Comparison of ENCODE assay signal across 21 cellular contexts in the genomic region with DNA sequence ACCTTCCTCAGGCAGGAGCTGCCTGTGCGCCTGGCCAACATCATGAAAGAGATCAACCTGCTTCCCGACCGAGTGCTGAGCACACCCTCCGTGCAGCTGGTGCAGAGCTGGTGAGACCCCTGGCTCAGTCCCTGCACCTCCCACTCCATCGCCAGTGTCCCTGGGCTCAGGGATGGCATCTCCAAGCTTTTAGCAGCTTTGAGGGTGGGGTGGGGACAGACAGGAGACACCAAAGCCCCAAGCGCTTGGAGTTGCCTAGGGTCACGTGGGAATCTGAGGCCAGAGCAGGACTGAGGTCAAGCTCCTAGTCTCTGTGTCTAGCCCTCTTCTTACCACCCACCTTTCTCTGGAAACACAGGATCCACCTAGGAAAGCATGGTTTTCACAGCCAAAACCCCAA. TPM values are rescaled to one million over a fixed set of nuclear protein-coding genes. Genes with fewer than 3 reads are reported as not detected.
A peak's percentile ranks its signal among the peaks of the same experiment; 100 is the strongest.
DNase-seq lines count a peak whose midpoint lies in the region; ATAC-seq and TF ChIP-seq lines count a peak whose summit lies in the region.
"Had no signal": no experiment of that assay in that cellular context is flagged by ENCODE, and none has a peak within 500 bp of the region (broad histone marks: within the 10 kb centered on the region; RNA-seq: fewer than 3 reads in every experiment).

No MANE protein-coding gene starts in this region.

- H2BK120ac ChIP-seq in mesenchymal stem cell (ENCODE audit: low read depth, low read length), result no peak overlapping the region

- WGBS in body of pancreas, 2 donors, result 83 to 85% methylated on average over 6 to 7 of the region's 7 CpGs
- WGBS in mesenchymal stem cell, result 82% methylated on average over 7 of the region's 7 CpGs

- H2BK15ac ChIP-seq in mesenchymal stem cell (ENCODE audit: low read depth, poor library complexity, severe bottlenecking), result no peak overlapping the region

- no peak overlapping the region for H3K14ac ChIP-seq in mesenchymal stem cell (ENCODE audit: low read length in 2 of 2)

- H3K27ac ChIP-seq in BLaER1 (no peak overlapping the region), body of pancreas (peak overlapping the region in 3 of 4 donors; percentile 62 to 96 (median 83)), mesenchymal stem cell (ENCODE audit: low read length, poor library complexity, severe bottlenecking) (no peak overlapping the region)
- H3K27ac ChIP-seq: GM23248, HL-60, parathyroid adenoma had no signal

- no peak overlapping the region for H2AK5ac ChIP-seq in mesenchymal stem cell (ENCODE audit: low read length, severe bottlenecking)

- H3K4ac ChIP-seq in mesenchymal stem cell (ENCODE audit: low read depth in 1 of 2, low read length in 2 of 2), result no peak overlapping the region

- no peak overlapping the region for H4K8ac ChIP-seq in mesenchymal stem cell (ENCODE audit: low read length)

- no peak overlapping the region for H4K91ac ChIP-seq in mesenchymal stem cell (ENCODE audit: low read length)

- no peak for DNase-seq in body of pancreas
- DNase-seq in mesenchymal stem cell, result no peak
- no peak for DNase-seq in stimulated activated CD4-positive, alpha-beta T cell treated with anti-CD3 and anti-CD28 coated beads, Interleukin-12 subunit alpha, Interleukin-12 subunit beta, amount 100 ng/mL, for 4 hours
- no peak for DNase-seq in NCI-H2029 (lab: John Stamatoyannopoulos, UW)
- no peak for DNase-seq in HuH-7.5 (ENCODE audit: low spot score)
- DNase-seq: activated B cell treated with CpG ODN at 0.5 μM for 24 hours; activated CD8-positive, alpha-beta memory T cell treated with anti-CD3 and anti-CD28 coated beads, Interleukin-2, amount 10 ng/mL, durations not matched to agents 7 days and 5 days; activated gamma-delta T cell; Calu3; dermis blood vessel endothelial cell; esophagus squamous epithelium; GM23248; KG1; NCI-H1092 treated with DMSO at 0.1 percent for 48 hours; NCI-H2227 treated with DMSO at 0.1 percent for 48 hours; NK-92 treated with Interleukin-12 subunit alpha and Interleukin-12 subunit beta, amount 100 ng/mL, for 24 hours; stimulated activated naive CD4-positive, alpha-beta T cell treated with Interleukin-2 at 50 U/mL for 16 hours; T-helper 17 cell had no signal

- no peak overlapping the region for H3K23ac ChIP-seq in mesenchymal stem cell (ENCODE audit: low read length in 2 of 2)

- H3K4me3 ChIP-seq in BLaER1 (no peak overlapping the region), body of pancreas (no peak overlapping the region), mesenchymal stem cell (ENCODE audit: insufficient read depth in 1 of 2, low read depth in 1 of 2, low read length in 2 of 2) (no peak overlapping the region)
- H3K4me3 ChIP-seq: esophagus squamous epithelium, GM23248 had no signal

- H3K27me3 ChIP-seq in BLaER1, result no peaks in the 10 kb centered on the region
- H3K27me3 ChIP-seq in body of pancreas, result no peaks in the 10 kb centered on the region
- H3K27me3 ChIP-seq in mesenchymal stem cell (ENCODE audit: control insufficient read depth in 1 of 2, insufficient read depth in 1 of 2, low read length in 2 of 2), result no peaks in the 10 kb centered on the region
- H3K27me3 ChIP-seq: esophagus squamous epithelium had no signal

- no peak for TF ChIP-seq CTCF in body of pancreas (IDR thresholded peaks at IDR 0.05)

- intact Hi-C loops in body of pancreas (cut with DNase I), result no loop called here

- no peak for ATAC-seq in body of pancreas
- ATAC-seq: activated CD8-positive, alpha-beta memory T cell treated with anti-CD3 and anti-CD28 coated beads, Interleukin-2, amount 10 ng/mL, durations not matched to agents 7 days and 5 days; T-helper 17 cell had no signal

- H3K9ac ChIP-seq in BLaER1, result 0 out of 2 replicates have a peak overlapping the region, but pooled peaks have one; percentile 3
- peak overlapping the region; percentile 96 for H3K9ac ChIP-seq in mesenchymal stem cell (ENCODE audit: low read length)
- H3K9ac ChIP-seq: GM23248, parathyroid adenoma had no signal

- no peak overlapping the region for H2BK5ac ChIP-seq in mesenchymal stem cell (ENCODE audit: low read depth, low read length, poor library complexity, severe bottlenecking)

- H2AFZ ChIP-seq in mesenchymal stem cell (ENCODE audit: low read depth, low read length), result no peak overlapping the region
- H2AFZ ChIP-seq: GM23248, parathyroid adenoma had no signal

- H3K36me3 ChIP-seq in BLaER1, result peaks cover 41% of the 10 kb centered on the region
- H3K36me3 ChIP-seq in body of pancreas (replicated peaks in 1 of 2; ENCODE audit: insufficient read depth in 1 of 2, low read depth in 2 of 2), result peaks cover 0 to 2% of the 10 kb centered on the region in 2 donors
- H3K36me3 ChIP-seq in mesenchymal stem cell (ENCODE audit: control insufficient read depth in 1 of 2, insufficient read depth in 2 of 2, low read depth in 1 of 2, low read length in 2 of 2), result peaks cover 20 to 33% of the 10 kb centered on the region in 2 experiments

- H3K4me1 ChIP-seq in BLaER1, result peaks cover 23% of the 10 kb centered on the region
- H3K4me1 ChIP-seq in body of pancreas, result peaks cover 77% of the 10 kb centered on the region
- peaks cover 46% of the 10 kb centered on the region for H3K4me1 ChIP-seq in mesenchymal stem cell (ENCODE audit: control insufficient read depth, insufficient read depth, low read depth, low read length)

- H3K9me3 ChIP-seq in BLaER1, result no peaks in the 10 kb centered on the region
- H3K9me3 ChIP-seq in body of pancreas, result no peaks in the 10 kb centered on the region
- H3K9me3 ChIP-seq in mesenchymal stem cell (ENCODE audit: control insufficient read depth, low read length), result no peaks in the 10 kb centered on the region
- H3K9me3 ChIP-seq: esophagus squamous epithelium had no signal

- H3K18ac ChIP-seq in mesenchymal stem cell (ENCODE audit: low read depth in 1 of 2, low read length in 2 of 2), result no peak overlapping the region

- no peak overlapping the region for H2BK12ac ChIP-seq in mesenchymal stem cell (ENCODE audit: low read length in 2 of 2)

- H4K20me1 ChIP-seq in BLaER1, result peaks cover 7% of the 10 kb centered on the region

- no peak for TF ChIP-seq POLR2A in body of pancreas (IDR thresholded peaks at IDR 0.05)

- H3K4me2 ChIP-seq in BLaER1 (no peak overlapping the region), mesenchymal stem cell (ENCODE audit: low read length, poor library complexity, severe bottlenecking) (no peak overlapping the region)

- peaks cover 16% of the 10 kb centered on the region for H3K79me1 ChIP-seq in mesenchymal stem cell (replicated peaks; ENCODE audit: low read length, poor library complexity, severe bottlenecking)

RNA-seq across cellular contexts. Expression of a gene that starts 2.3 kb away (rescaled TPM):
- total RNA-seq in body of pancreas, result 100 to 1,000 TPM in 1 of 2 donors, 10 to 100 TPM in 1; 27.0 to 119 TPM
- 43.1 TPM for polyA plus RNA-seq in mesenchymal stem cell (2013, experiment 1 of 2)
- 39.6 TPM for polyA plus RNA-seq in mesenchymal stem cell (2013, experiment 2 of 2)

RNA-seq across cellular contexts. Expression of a gene that starts 32.5 kb away (rescaled TPM):
- total RNA-seq in body of pancreas, result not detected
- polyA plus RNA-seq in mesenchymal stem cell (2013, experiment 1 of 2), result 17.9 TPM
- polyA plus RNA-seq in mesenchymal stem cell (2013, experiment 2 of 2), result 17.2 TPM
- total RNA-seq: Calu3 had no signal

RNA-seq across cellular contexts. Expression of a gene that starts 41.5 kb away (rescaled TPM):
- 10 to 100 TPM; 31.0 to 36.3 TPM for total RNA-seq in body of pancreas
- polyA plus RNA-seq in mesenchymal stem cell (2013, experiment 1 of 2), result 136 TPM
- polyA plus RNA-seq in mesenchymal stem cell (2013, experiment 2 of 2), result 138 TPM

RNA-seq across cellular contexts. Expression of a gene that starts 53.0 kb away (rescaled TPM):
- 10 to 100 TPM; 20.0 to 31.0 TPM for total RNA-seq in body of pancreas
- 34.9 TPM for polyA plus RNA-seq in mesenchymal stem cell (2013, experiment 1 of 2)
- 33.0 TPM for polyA plus RNA-seq in mesenchymal stem cell (2013, experiment 2 of 2)

Comparison
In these comparisons a context has a peak if more than half of its experiments do, and no peak if none do; other contexts are left out.
1. H3K27ac ChIP-seq: peak in body of pancreas (3 of 4); none in BLaER1 (single experiment) and mesenchymal stem cell (single experiment).